Comparison of ENCODE assay signal across 29 cellular contexts in genomic region chr17:80232438-80232837, GRCh38.
"Had no signal": no experiment of that assay in that cellular context is flagged by ENCODE, and none has a peak within 500 bp of the region (broad histone marks: within the 10 kb centered on the region; RNA-seq: fewer than 3 reads in every experiment).

No MANE protein-coding gene starts in this region.

- H2AFZ ChIP-seq: neural progenitor cell, parathyroid adenoma had no signal

- H3K36me3 ChIP-seq: colonic mucosa had no signal

- ATAC-seq: heart right ventricle; left cardiac atrium; left lung; mucosa of descending colon; sciatic nerve; stimulated activated effector memory CD8-positive, alpha-beta T cell treated with anti-CD3 and anti-CD28 coated beads, Interleukin-12 subunit alpha, Interleukin-12 subunit beta, amount 100 ng/mL, for 72 hours had no signal

- H3K9me3 ChIP-seq: colonic mucosa, thyroid gland had no signal

- DNase-seq: colonic mucosa; effector CD8-positive, alpha-beta T cell; erythroblast; esophagus squamous epithelium; foreskin melanocyte; glutamatergic neuron; heart right ventricle; hippocampal formation; left cardiac atrium; mesenchymal stem cell; mucosa of descending colon; naive B cell; stimulated activated CD4-positive, alpha-beta T cell treated with anti-CD3 and anti-CD28 coated beads, Interleukin-12 subunit alpha, Interleukin-12 subunit beta, amount 100 ng/mL, for 4 hours; stimulated activated CD4-positive, alpha-beta T cell treated with anti-CD3 and anti-CD28 coated beads, Interleukin-1b, Interleukin-23, amount 100 ng/mL, for 48 hours; stimulated activated CD4-positive, alpha-beta T cell treated with anti-CD3 and anti-CD28 coated beads, Interleukin-4, amount 100 ng/mL, for 24 hours; stimulated activated naive CD4-positive, alpha-beta T cell treated with Interleukin-2 at 50 U/mL for 16 hours; stomach; thyroid gland had no signal

- H3K27ac ChIP-seq: colonic mucosa, esophagus squamous epithelium, heart right ventricle, left lung, neural progenitor cell, parathyroid adenoma, stomach, thyroid gland had no signal

- H3K79me2 ChIP-seq: parathyroid adenoma had no signal

- H3K4me1 ChIP-seq: colonic mucosa, esophagus squamous epithelium, heart right ventricle, left lung, neural progenitor cell, parathyroid adenoma, stomach, thyroid gland had no signal

- H3K4me1 Mint-ChIP-seq: mesothelial cell of epicardium; naive B cell; nephron; neural progenitor cell; stimulated activated effector memory CD8-positive, alpha-beta T cell treated with anti-CD3 and anti-CD28 coated beads, Interleukin-12 subunit alpha, Interleukin-12 subunit beta, amount 100 ng/mL, for 72 hours had no signal

- H3K27me3 ChIP-seq: colonic mucosa, esophagus squamous epithelium, heart right ventricle, left lung, neural progenitor cell, stomach, thyroid gland had no signal

- H3K4me3 Mint-ChIP-seq: dendritic cell treated with granulocyte-macrophage colony-stimulating factor and Interleukin-4, amounts not matched to agents 40 ng/mL and 50 ng/mL, for 4 days; mesothelial cell of epicardium; naive B cell; nephron; neural progenitor cell; stimulated activated effector memory CD8-positive, alpha-beta T cell treated with anti-CD3 and anti-CD28 coated beads, Interleukin-12 subunit alpha, Interleukin-12 subunit beta, amount 100 ng/mL, for 72 hours had no signal

- H3K27me3 Mint-ChIP-seq: naive B cell, progenitor cell of endocrine pancreas had no signal

- H3K27ac Mint-ChIP-seq: dendritic cell treated with granulocyte-macrophage colony-stimulating factor and Interleukin-4, amounts not matched to agents 40 ng/mL and 50 ng/mL, for 4 days; mesothelial cell of epicardium; naive B cell; nephron; neural progenitor cell; progenitor cell of endocrine pancreas; stimulated activated effector memory CD8-positive, alpha-beta T cell treated with anti-CD3 and anti-CD28 coated beads, Interleukin-12 subunit alpha, Interleukin-12 subunit beta, amount 100 ng/mL, for 72 hours had no signal

- H3K4me2 ChIP-seq: neural progenitor cell, smooth muscle cell had no signal

- H3K4me3 ChIP-seq: colonic mucosa, esophagus squamous epithelium, heart right ventricle, left lung, mucosa of descending colon, neural progenitor cell, smooth muscle cell, stomach, thyroid gland had no signal

- FAIRE-seq: islet of Langerhans had no signal

- H3K9ac ChIP-seq: neural progenitor cell, parathyroid adenoma had no signal
